ENCODE assay signal across 12 cellular contexts in genomic region chr3:59783468-59783988, GRCh38.
DNase-seq lines count a peak whose midpoint lies in the region; ATAC-seq lines count a peak whose summit lies in the region.
"Had no signal": no experiment of that assay in that cellular context is flagged by ENCODE, and none has a peak within 500 bp of the region (broad histone marks: within the 10 kb centered on the region; RNA-seq: fewer than 3 reads in every experiment).

No MANE protein-coding gene starts in this region.

- H3K4ac ChIP-seq in mesendoderm (ENCODE audit: low read depth, low read length) = peak overlapping the region; percentile 67

- no peaks in the 10 kb centered on the region for H3K27me3 ChIP-seq in CD8-positive, alpha-beta memory T cell (ENCODE audit: insufficient read depth, low read length, poor library complexity, severe bottlenecking)
- no peaks in the 10 kb centered on the region for H3K27me3 ChIP-seq in mesendoderm (ENCODE audit: insufficient read depth, low read length, poor library complexity)
- H3K27me3 ChIP-seq: BLaER1 had no signal

- no peak overlapping the region for H4K8ac ChIP-seq in mesendoderm (ENCODE audit: low read depth, low read length)

- H3K9me3 Mint-ChIP-seq in CD8-positive, alpha-beta memory T cell = no peaks in the 10 kb centered on the region
- peaks cover 3% of the 10 kb centered on the region for H3K9me3 Mint-ChIP-seq in activated CD4-positive, alpha-beta memory T cell treated with anti-CD3 and anti-CD28 coated beads, Interleukin-2, amount 10 ng/mL, durations not matched to agents 7 days and 5 days

- DNase-seq in CD8-positive, alpha-beta memory T cell = peak in 1 of 5 donors; percentile 37
- peak; percentile 33 for DNase-seq in activated CD4-positive, alpha-beta memory T cell treated with anti-CD3 and anti-CD28 coated beads, Interleukin-2, amount 10 ng/mL, durations not matched to agents 7 days and 5 days
- no peak for DNase-seq in mesendoderm
- no peak for DNase-seq in NCI-H524 (lab: John Stamatoyannopoulos, UW)
- DNase-seq in NCI-H446 (lab: John Stamatoyannopoulos, UW) = no peak
- no peak for DNase-seq in HPDE6-E6E7 (ENCODE audit: extremely low spot score)
- DNase-seq: foreskin fibroblast, NCI-H2029 had no signal

- H2BK120ac ChIP-seq in mesendoderm (ENCODE audit: low read depth, low read length) = no peak overlapping the region

- H3K4me1 ChIP-seq in CD8-positive, alpha-beta memory T cell (ENCODE audit: insufficient read depth, low read length) = peaks cover 12% of the 10 kb centered on the region
- H3K4me1 ChIP-seq in mesendoderm (ENCODE audit: control insufficient read depth, low read depth, low read length) = peaks cover 2% of the 10 kb centered on the region

- H3K27ac ChIP-seq in CD8-positive, alpha-beta memory T cell (ENCODE audit: low read depth, low read length) = no peak overlapping the region
- no peak overlapping the region for H3K27ac ChIP-seq in mesendoderm (ENCODE audit: low read depth, low read length)
- H3K27ac ChIP-seq: BLaER1 had no signal

- H3K27ac Mint-ChIP-seq in CD8-positive, alpha-beta memory T cell = peak overlapping the region in 7 of 8 donors; percentile 1 to 92 (median 40)
- no peak overlapping the region for H3K27ac Mint-ChIP-seq in activated CD4-positive, alpha-beta memory T cell treated with anti-CD3 and anti-CD28 coated beads, Interleukin-2, amount 10 ng/mL, durations not matched to agents 7 days and 5 days
- H3K27ac Mint-ChIP-seq: progenitor cell of endocrine pancreas had no signal

- no peak overlapping the region for H3K56ac ChIP-seq in mesendoderm (ENCODE audit: low read length)

- peak; percentile 76 for ATAC-seq in HG02885 (IDR thresholded peaks at IDR 0.05; ENCODE audit: poor library complexity, unreplicated experiment)
- ATAC-seq: SK-N-SH treated with all-trans-retinoic acid at 6 μM for 48 hours had no signal

- peaks cover 16 to 18% (median 16%) of the 10 kb centered on the region in 3 donors for H3K4me1 Mint-ChIP-seq in CD8-positive, alpha-beta memory T cell
- H3K4me1 Mint-ChIP-seq in activated CD4-positive, alpha-beta memory T cell treated with anti-CD3 and anti-CD28 coated beads, Interleukin-2, amount 10 ng/mL, durations not matched to agents 7 days and 5 days = peaks cover 21% of the 10 kb centered on the region

- CTCF ChIA-PET in CD8-positive, alpha-beta memory T cell (lab: Charles Lee) = no interaction called here
- CTCF ChIA-PET in activated CD4-positive, alpha-beta memory T cell treated with anti-CD3 and anti-CD28 coated beads, Interleukin-2, amount 10 ng/mL, durations not matched to agents 7 days and 5 days (lab: Charles Lee) = no interaction called here

- no peak overlapping the region for H3K4me2 ChIP-seq in mesendoderm (ENCODE audit: low read length)
- H3K4me2 ChIP-seq: BLaER1 had no signal

- no peak overlapping the region for H2BK15ac ChIP-seq in mesendoderm (replicated peaks; ENCODE audit: low read depth)

- no peak overlapping the region for H3K9ac ChIP-seq in mesendoderm (ENCODE audit: low read length)
- H3K9ac ChIP-seq: BLaER1 had no signal

- H3K4me3 ChIP-seq in CD8-positive, alpha-beta memory T cell (ENCODE audit: low read length) = no peak overlapping the region
- no peak overlapping the region for H3K4me3 ChIP-seq in mesendoderm (ENCODE audit: low read length)
- H3K4me3 ChIP-seq: BLaER1 had no signal

- WGBS in mesendoderm (ENCODE audit: extremely low coverage, insufficient coverage, low lambda C conversion rate) = no CpG with 5 or more reads among the region's 3 CpGs

- peak overlapping the region in 6 of 7 donors; percentile 1 to 74 (median 53) for H3K4me3 Mint-ChIP-seq in CD8-positive, alpha-beta memory T cell
- H3K4me3 Mint-ChIP-seq in activated CD4-positive, alpha-beta memory T cell treated with anti-CD3 and anti-CD28 coated beads, Interleukin-2, amount 10 ng/mL, durations not matched to agents 7 days and 5 days = no peak overlapping the region

- no peaks in the 10 kb centered on the region for H3K79me2 ChIP-seq in mesendoderm (ENCODE audit: control insufficient read depth, insufficient read depth, low read length)

- H3K18ac ChIP-seq in mesendoderm (ENCODE audit: low read length) = no peak overlapping the region

- H3K79me1 ChIP-seq in mesendoderm (ENCODE audit: low read length) = no peaks in the 10 kb centered on the region

- H4K5ac ChIP-seq in mesendoderm (ENCODE audit: low read length) = no peak overlapping the region

- H2BK5ac ChIP-seq in mesendoderm (ENCODE audit: low read length) = no peak overlapping the region

- POLR2A ChIA-PET in CD8-positive, alpha-beta memory T cell (lab: Charles Lee) = no interaction called here
- POLR2A ChIA-PET in activated CD4-positive, alpha-beta memory T cell treated with anti-CD3 and anti-CD28 coated beads, Interleukin-2, amount 10 ng/mL, durations not matched to agents 7 days and 5 days (lab: Charles Lee) = interaction anchor here (1.3 kb wide), 1 partner anchor 11 kb away, joined by 4 read pairs; no protein-coding TSS in a partner anchor

- H2AK5ac ChIP-seq in mesendoderm (ENCODE audit: low read length) = no peak overlapping the region

- H3K36me3 ChIP-seq in CD8-positive, alpha-beta memory T cell (ENCODE audit: insufficient read depth, low read length) = no peaks in the 10 kb centered on the region
- H3K36me3 ChIP-seq in mesendoderm (ENCODE audit: control insufficient read depth, insufficient read depth, low read length) = no peaks in the 10 kb centered on the region
- H3K36me3 ChIP-seq: BLaER1 had no signal

- no peaks in the 10 kb centered on the region for H3K9me3 ChIP-seq in CD8-positive, alpha-beta memory T cell (ENCODE audit: low read length)
- H3K9me3 ChIP-seq: BLaER1 had no signal

- peaks cover 0 to 2% of the 10 kb centered on the region in 2 donors for H3K27me3 Mint-ChIP-seq in CD8-positive, alpha-beta memory T cell
- no peaks in the 10 kb centered on the region for H3K27me3 Mint-ChIP-seq in activated CD4-positive, alpha-beta memory T cell treated with anti-CD3 and anti-CD28 coated beads, Interleukin-2, amount 10 ng/mL, durations not matched to agents 7 days and 5 days
- H3K27me3 Mint-ChIP-seq: progenitor cell of endocrine pancreas had no signal

- H3K23ac ChIP-seq in mesendoderm (ENCODE audit: low read length) = no peak overlapping the region

- peaks cover 0 to 1% (median 0%) of the 10 kb centered on the region in 3 donors for H3K36me3 Mint-ChIP-seq in CD8-positive, alpha-beta memory T cell
- peaks cover 2% of the 10 kb centered on the region for H3K36me3 Mint-ChIP-seq in activated CD4-positive, alpha-beta memory T cell treated with anti-CD3 and anti-CD28 coated beads, Interleukin-2, amount 10 ng/mL, durations not matched to agents 7 days and 5 days (ENCODE audit: low read depth)
